Comparison of ENCODE assay signal across 11 cellular contexts in genomic region chr2:54470241-54470938, GRCh38. TPM values are rescaled to one million over a fixed set of nuclear protein-coding genes. Genes with fewer than 3 reads are reported as not detected.
A peak's percentile ranks its signal among the peaks of the same experiment; 100 is the strongest.
DNase-seq lines count a peak whose midpoint lies in the region; ATAC-seq and TF ChIP-seq lines count a peak whose summit lies in the region.
"Had no signal": no experiment of that assay in that cellular context is flagged by ENCODE, and none has a peak within 500 bp of the region (broad histone marks: within the 10 kb centered on the region; RNA-seq: fewer than 3 reads in every experiment).

No MANE protein-coding gene starts in this region.

- no peak for TF ChIP-seq POLR2A in tibial nerve (IDR thresholded peaks at IDR 0.05)

- in situ Hi-C loops in brain microvascular endothelial cell (cut with HindIII; ENCODE audit: low pct_ligation_motif_present, low sequenced_read_pairs) = no loop called here

- WGBS in tibial nerve, 2 donors = 34 to 36% methylated on average over 7 of the region's 7 CpGs

- H3K27me3 ChIP-seq in brain microvascular endothelial cell (replicated peaks) (no peaks in the 10 kb centered on the region), left lung (no peaks in the 10 kb centered on the region), tibial nerve (no peaks in the 10 kb centered on the region)
- H3K27me3 ChIP-seq: neural progenitor cell had no signal

- H3K9me3 ChIP-seq in left lung = no peaks in the 10 kb centered on the region
- H3K9me3 ChIP-seq in tibial nerve = no peaks in the 10 kb centered on the region

- H3K36me3 ChIP-seq in brain microvascular endothelial cell (replicated peaks) = no peaks in the 10 kb centered on the region
- H3K36me3 ChIP-seq in left lung = no peaks in the 10 kb centered on the region
- no peaks in the 10 kb centered on the region for H3K36me3 ChIP-seq in tibial nerve
- H3K36me3 ChIP-seq: neural progenitor cell had no signal

- peak; percentile 42 for DNase-seq in HT1080 (ENCODE audit: low read depth)
- no peak for DNase-seq in brain microvascular endothelial cell
- no peak for DNase-seq in left lung
- DNase-seq in tibial nerve (ENCODE audit: low spot score in 2 of 2) = no peak
- no peak for DNase-seq in stimulated activated CD4-positive, alpha-beta T cell treated with anti-CD3 and anti-CD28 coated beads, Interleukin-12 subunit alpha, Interleukin-12 subunit beta, amount 100 ng/mL, for 4 hours
- DNase-seq in cerebellum (ENCODE audit: low spot score) = no peak
- DNase-seq in hippocampal formation (lab: John Stamatoyannopoulos, UW) = no peak
- DNase-seq: erythroblast, NCI-H2029 treated with DMSO at 0.1 percent for 48 hours had no signal

- intact Hi-C loops in left lung (cut with DNase I) = no loop called here

- H3K27ac ChIP-seq in brain microvascular endothelial cell (peak overlapping the region; percentile 21), left lung (peak overlapping the region; percentile 61 to 77), tibial nerve (peak overlapping the region in 3 of 4 donors; percentile 64 to 81 (median 81))
- H3K27ac ChIP-seq: neural progenitor cell had no signal

- TF ChIP-seq EP300 in tibial nerve (IDR thresholded peaks at IDR 0.05) = no peak

- H3K4me3 ChIP-seq in brain microvascular endothelial cell (ENCODE audit: low read depth, low read length) = no peak overlapping the region
- no peak overlapping the region for H3K4me3 ChIP-seq in left lung
- H3K4me3 ChIP-seq in tibial nerve = no peak overlapping the region
- H3K4me3 ChIP-seq: neural progenitor cell had no signal

- H3K4me1 ChIP-seq in left lung (peaks cover 38 to 64% of the 10 kb centered on the region in 2 donors), tibial nerve (peaks cover 8 to 94% (median 52%) of the 10 kb centered on the region in 4 donors)

- TF ChIP-seq CTCF in brain microvascular endothelial cell (IDR thresholded peaks at IDR 0.05; ENCODE audit: low read depth, low read length, missing control alignments) (no peak), left lung (IDR thresholded peaks at IDR 0.05) (no peak), tibial nerve (IDR thresholded peaks at IDR 0.05) (no peak)

- peak; percentile 87 for ATAC-seq in left lung
- no peak for ATAC-seq in GM19023 (IDR thresholded peaks at IDR 0.05; ENCODE audit: unreplicated experiment)

RNA-seq across cellular contexts. Expression of gene SPTBN1, which starts 14.3 kb away (rescaled TPM):
- 79.9 and 89.9 TPM in 2 replicates for total RNA-seq in HT1080 (2014; rRNA removed; shearing (Covaris generic))
- polyA plus RNA-seq in HT1080 (2015; cell fraction: cytosol; rRNA removed) = 11.9 and 14.6 TPM in 2 replicates
- polyA plus RNA-seq in HT1080 (2015; cell fraction: nucleus; rRNA removed) = 300 and 308 TPM in 2 replicates
- total RNA-seq in left lung (100 to 1,000 TPM; 441 to 550 TPM), tibial nerve (100 to 1,000 TPM; 670 to 967 (median 890) TPM), cerebellum (281 TPM)

Comparison
In these comparisons a context has a peak if more than half of its experiments do, and no peak if none do; other contexts are left out.
1. H3K27ac ChIP-seq: peak in every context shown above with its lines; median percentile 81 in tibial nerve; 69 in left lung; 21 in brain microvascular endothelial cell.